18 cellular contexts compared by ENCODE assay signal in genomic region chr14:93186961-93187360, GRCh38.
"Had no signal": no experiment of that assay in that cellular context is flagged by ENCODE, and none has a peak within 500 bp of the region (broad histone marks: within the 10 kb centered on the region; RNA-seq: fewer than 3 reads in every experiment).

No MANE protein-coding gene starts in this region.

- H3K4me1 ChIP-seq: uterus had no signal

- DNase-seq: activated CD4-positive, alpha-beta T cell treated with anti-CD3 and anti-CD28 coated beads, Interleukin-2, amount 50 U/mL, for 4 hours; activated CD8-positive, alpha-beta memory T cell treated with anti-CD3 and anti-CD28 coated beads, Interleukin-2, amount 50 U/mL, for 4 hours; activated naive CD4-positive, alpha-beta T cell treated with anti-CD3 and anti-CD28 coated beads, Interleukin-2, amount 10 ng/mL, durations not matched to agents 7 days and 5 days; amniotic stem cell; effector memory CD8-positive, alpha-beta T cell; immature natural killer cell; left cardiac atrium; naive thymus-derived CD8-positive, alpha-beta T cell; posterior cingulate gyrus; stimulated activated CD4-positive, alpha-beta T cell treated with anti-CD3 and anti-CD28 coated beads, Interleukin-15, amount 100 ng/mL, for 24 hours; stimulated activated CD4-positive, alpha-beta T cell treated with anti-CD3 and anti-CD28 coated beads, Interleukin-4, amount 100 ng/mL, for 24 hours; T-helper 17 cell; tibial artery; uterus had no signal

- H3K27me3 ChIP-seq: body of pancreas, tibial artery, uterus had no signal

- H3K27ac ChIP-seq: uterus had no signal

- H3K4me3 ChIP-seq: body of pancreas, lung, tibial artery, uterus had no signal

- H3K27ac Mint-ChIP-seq: activated naive CD4-positive, alpha-beta T cell treated with anti-CD3 and anti-CD28 coated beads, Interleukin-2, amount 10 ng/mL, durations not matched to agents 7 days and 5 days; activated T-helper 1 cell treated with anti-CD3 and anti-CD28 coated beads, Interleukin-12 subunit alpha, Interleukin-12 subunit beta, Interleukin-2, Interleukin-4 antibody, amounts not matched to agents 30 ng/mL and 10 ng/mL and 1 ng/mL, durations not matched to agents 14 hours and 24 hours and 36 hours; effector memory CD8-positive, alpha-beta T cell had no signal

- H3K36me3 ChIP-seq: uterus had no signal

- FAIRE-seq: TTC549 had no signal

- ATAC-seq: body of pancreas; effector memory CD8-positive, alpha-beta T cell; left cardiac atrium; naive thymus-derived CD8-positive, alpha-beta T cell; T-helper 17 cell had no signal

- H3K9me3 Mint-ChIP-seq: activated naive CD4-positive, alpha-beta T cell treated with anti-CD3 and anti-CD28 coated beads, Interleukin-2, amount 10 ng/mL, durations not matched to agents 7 days and 5 days; activated T-helper 1 cell treated with anti-CD3 and anti-CD28 coated beads, Interleukin-12 subunit alpha, Interleukin-12 subunit beta, Interleukin-2, Interleukin-4 antibody, amounts not matched to agents 30 ng/mL and 10 ng/mL and 1 ng/mL, durations not matched to agents 14 hours and 24 hours and 36 hours; effector memory CD8-positive, alpha-beta T cell; immature natural killer cell; naive thymus-derived CD8-positive, alpha-beta T cell had no signal

- H3K27me3 Mint-ChIP-seq: activated naive CD4-positive, alpha-beta T cell treated with anti-CD3 and anti-CD28 coated beads, Interleukin-2, amount 10 ng/mL, durations not matched to agents 7 days and 5 days; effector memory CD8-positive, alpha-beta T cell; naive thymus-derived CD8-positive, alpha-beta T cell; T-helper 17 cell had no signal

- H3K9me3 ChIP-seq: body of pancreas, tibial artery, uterus had no signal
